ENCODE assay signal across 7 cellular contexts in genomic region chr4:62093735-62094134, GRCh38.
"Had no signal": no experiment of that assay in that cellular context is flagged by ENCODE, and none has a peak within 500 bp of the region (broad histone marks: within the 10 kb centered on the region; RNA-seq: fewer than 3 reads in every experiment).

No MANE protein-coding gene starts in this region.

- H3K4me3 ChIP-seq: GM12878 had no signal

- FAIRE-seq: G401.6, GM12878, GM12891, GM12892, GM18507, GM19239 had no signal

- ATAC-seq: GM12878 had no signal

- DNase-seq: GDM1 had no signal
